8 cellular contexts compared by ENCODE assay signal in the genomic region with DNA sequence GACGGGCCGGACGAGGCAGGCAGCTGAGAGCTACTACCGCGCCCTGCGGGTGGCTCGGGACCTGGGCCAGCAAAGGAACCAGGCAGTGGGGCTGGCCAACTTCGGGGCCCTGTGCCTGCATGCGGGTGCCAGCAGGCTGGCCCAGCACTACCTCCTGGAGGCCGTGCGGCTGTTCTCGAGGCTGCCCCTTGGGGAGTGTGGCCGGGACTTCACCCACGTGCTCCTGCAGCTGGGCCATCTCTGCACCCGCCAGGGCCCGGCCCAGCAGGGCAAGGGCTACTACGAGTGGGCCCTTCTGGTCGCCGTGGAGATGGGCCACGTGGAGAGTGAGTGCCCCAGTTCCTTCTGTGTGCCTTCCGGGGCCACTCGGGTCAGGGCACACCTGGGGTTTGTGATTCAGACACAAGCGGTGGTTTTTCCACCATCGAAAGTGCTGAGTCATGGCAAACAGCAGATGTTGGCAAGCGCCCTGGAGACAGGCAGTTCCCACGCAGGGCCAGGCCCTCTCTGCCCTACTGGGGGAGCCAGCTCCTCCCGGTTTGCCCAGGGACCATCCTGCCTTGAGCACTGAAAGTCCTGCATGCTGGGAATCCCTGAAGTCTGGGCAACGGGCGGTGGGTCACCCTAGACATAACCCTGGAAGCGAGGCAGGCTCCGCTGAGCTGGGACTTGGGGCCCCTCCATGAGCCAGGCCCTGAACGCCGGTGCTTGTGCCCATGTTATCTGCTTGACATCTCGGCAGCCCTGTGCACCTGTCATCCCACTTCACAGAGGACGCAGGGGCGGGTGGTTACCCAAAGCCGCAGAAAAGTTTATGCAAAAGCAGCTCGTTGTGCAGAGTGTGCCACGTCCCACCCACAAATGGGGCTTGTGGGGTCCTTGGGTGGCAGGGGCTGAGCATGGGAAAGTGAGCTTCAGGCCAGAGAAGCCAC. TPM values are rescaled to one million over a fixed set of nuclear protein-coding genes. Genes with fewer than 3 reads are reported as not detected.
DNase-seq lines count a peak whose midpoint lies in the region; ATAC-seq and TF ChIP-seq lines count a peak whose summit lies in the region.
"Had no signal": no experiment of that assay in that cellular context is flagged by ENCODE, and none has a peak within 500 bp of the region (broad histone marks: within the 10 kb centered on the region; RNA-seq: fewer than 3 reads in every experiment).

No MANE protein-coding gene starts in this region.

- ATAC-seq in GM18861 (IDR thresholded peaks at IDR 0.05; ENCODE audit: unreplicated experiment) (peak; percentile 66), HG02943 (IDR thresholded peaks at IDR 0.05; ENCODE audit: low read depth, unreplicated experiment) (peak; percentile 75), foreskin keratinocyte (peak; percentile 91)

- peaks cover 21% of the 10 kb centered on the region for H3K36me3 ChIP-seq in OCI-LY1 (ENCODE audit: insufficient read depth, low read length)
- no peaks in the 10 kb centered on the region for H3K36me3 ChIP-seq in skeletal muscle satellite cell (ENCODE audit: insufficient read depth, low read length)

- peak overlapping the region; percentile 82 for H3K4me2 ChIP-seq in OCI-LY1 (ENCODE audit: low read length)
- H3K4me2 ChIP-seq in skeletal muscle satellite cell (ENCODE audit: low read length) = peak overlapping the region; percentile 60

- H3F3A ChIP-seq in OCI-LY1 (ENCODE audit: insufficient read depth, low read length) = no peaks in the 10 kb centered on the region

- peaks cover 14% of the 10 kb centered on the region for H3K4me1 Mint-ChIP-seq in activated T-helper 1 cell treated with anti-CD3 and anti-CD28 coated beads, Interleukin-12 subunit alpha, Interleukin-12 subunit beta, Interleukin-2, Interleukin-4 antibody, amounts not matched to agents 30 ng/mL and 10 ng/mL and 1 ng/mL, durations not matched to agents 14 hours and 24 hours and 36 hours (ENCODE audit: low read depth)

- H3K9me2 ChIP-seq in OCI-LY1 (ENCODE audit: low read depth, low read length) = no peaks in the 10 kb centered on the region

- intact Hi-C loops in activated T-helper 1 cell treated with anti-CD3 and anti-CD28 coated beads, Interleukin-12 subunit alpha, Interleukin-12 subunit beta, Interleukin-2, Interleukin-4 antibody, amounts not matched to agents 30 ng/mL and 10 ng/mL and 1 ng/mL, durations not matched to agents 14 hours and 24 hours and 36 hours (cut with micrococcal nuclease) = loop anchor here (1.0 to 2.0 kb wide), 3 partner anchors 28 to 212 kb away; partner anchors contain the start of genes ACOX3 and TRMT44

- H2AFZ ChIP-seq in OCI-LY1 (ENCODE audit: low read length) = no peak overlapping the region

- peak; percentile 56 for DNase-seq in activated T-helper 1 cell treated with anti-CD3 and anti-CD28 coated beads, Interleukin-12 subunit alpha, Interleukin-12 subunit beta, Interleukin-2, Interleukin-4 antibody, amounts not matched to agents 30 ng/mL and 10 ng/mL and 1 ng/mL, durations not matched to agents 14 hours and 24 hours and 36 hours (ENCODE audit: low spot score)
- DNase-seq in foreskin keratinocyte (peak; percentile 77 to 83), cortex of kidney (lab: John Stamatoyannopoulos, UW) (no peak)

- H3K4me3 ChIP-seq in OCI-LY1 (ENCODE audit: low read depth, low read length, poor library complexity, severe bottlenecking) (peak overlapping the region; percentile 81), skeletal muscle satellite cell (ENCODE audit: low read length) (no peak overlapping the region)

- H3K27me3 ChIP-seq in OCI-LY1 (ENCODE audit: insufficient read depth, low read length) (no peaks in the 10 kb centered on the region), foreskin keratinocyte (no peaks in the 10 kb centered on the region), skeletal muscle satellite cell (ENCODE audit: control insufficient read depth, insufficient read depth, low read length) (no peaks in the 10 kb centered on the region)

- H3K9me3 Mint-ChIP-seq in activated T-helper 1 cell treated with anti-CD3 and anti-CD28 coated beads, Interleukin-12 subunit alpha, Interleukin-12 subunit beta, Interleukin-2, Interleukin-4 antibody, amounts not matched to agents 30 ng/mL and 10 ng/mL and 1 ng/mL, durations not matched to agents 14 hours and 24 hours and 36 hours = no peaks in the 10 kb centered on the region
- H3K9me3 Mint-ChIP-seq: neural crest cell had no signal

- H3K27ac Mint-ChIP-seq in activated T-helper 1 cell treated with anti-CD3 and anti-CD28 coated beads, Interleukin-12 subunit alpha, Interleukin-12 subunit beta, Interleukin-2, Interleukin-4 antibody, amounts not matched to agents 30 ng/mL and 10 ng/mL and 1 ng/mL, durations not matched to agents 14 hours and 24 hours and 36 hours = peak overlapping the region; percentile 65

- H3K9ac ChIP-seq in OCI-LY1 (ENCODE audit: low read length) = peak overlapping the region; percentile 85
- no peak overlapping the region for H3K9ac ChIP-seq in skeletal muscle satellite cell (ENCODE audit: low read depth, low read length)

- H3K79me2 ChIP-seq in OCI-LY1 (ENCODE audit: insufficient read depth, low read length) = peaks cover 18% of the 10 kb centered on the region

- H3K4me3 Mint-ChIP-seq in activated T-helper 1 cell treated with anti-CD3 and anti-CD28 coated beads, Interleukin-12 subunit alpha, Interleukin-12 subunit beta, Interleukin-2, Interleukin-4 antibody, amounts not matched to agents 30 ng/mL and 10 ng/mL and 1 ng/mL, durations not matched to agents 14 hours and 24 hours and 36 hours = no peak overlapping the region
- H3K4me3 Mint-ChIP-seq: neural crest cell had no signal

- H3K27ac ChIP-seq in OCI-LY1 (ENCODE audit: low read depth, low read length, poor library complexity, severe bottlenecking) (peak overlapping the region; percentile 98), foreskin keratinocyte (peak overlapping the region; percentile 70)

- H4K20me1 ChIP-seq in OCI-LY1 (ENCODE audit: insufficient read depth, low read length) = no peaks in the 10 kb centered on the region

- H3K9me3 ChIP-seq in OCI-LY1 (ENCODE audit: low read length) (no peaks in the 10 kb centered on the region), skeletal muscle satellite cell (replicated peaks; ENCODE audit: low read length) (no peaks in the 10 kb centered on the region)

- H3K4me1 ChIP-seq in OCI-LY1 (ENCODE audit: insufficient read depth, low read length, severe bottlenecking) (peaks cover 36% of the 10 kb centered on the region), foreskin keratinocyte (no peaks in the 10 kb centered on the region), skeletal muscle satellite cell (ENCODE audit: control insufficient read depth, insufficient read depth, low read length) (peaks cover 15% of the 10 kb centered on the region)

- H3K27me3 Mint-ChIP-seq in activated T-helper 1 cell treated with anti-CD3 and anti-CD28 coated beads, Interleukin-12 subunit alpha, Interleukin-12 subunit beta, Interleukin-2, Interleukin-4 antibody, amounts not matched to agents 30 ng/mL and 10 ng/mL and 1 ng/mL, durations not matched to agents 14 hours and 24 hours and 36 hours (ENCODE audit: insufficient read depth) = no peaks in the 10 kb centered on the region

- TF ChIP-seq CTCF in OCI-LY1 (IDR thresholded peaks at IDR 0.05; ENCODE audit: low read length) (no peak), foreskin keratinocyte (conservative IDR thresholded peaks at IDR 0.05) (peak; percentile 36)

- H3K36me3 Mint-ChIP-seq in activated T-helper 1 cell treated with anti-CD3 and anti-CD28 coated beads, Interleukin-12 subunit alpha, Interleukin-12 subunit beta, Interleukin-2, Interleukin-4 antibody, amounts not matched to agents 30 ng/mL and 10 ng/mL and 1 ng/mL, durations not matched to agents 14 hours and 24 hours and 36 hours (ENCODE audit: low read depth) = peaks cover 22% of the 10 kb centered on the region

RNA-seq across cellular contexts. Expression of gene SH3TC1, which starts 29.5 kb away (rescaled TPM):
- 25.4 and 33.6 TPM in 2 replicates for total RNA-seq in activated T-helper 1 cell treated with anti-CD3 and anti-CD28 coated beads, Interleukin-12 subunit alpha, Interleukin-12 subunit beta, Interleukin-2, Interleukin-4 antibody, amounts not matched to agents 30 ng/mL and 10 ng/mL and 1 ng/mL, durations not matched to agents 14 hours and 24 hours and 36 hours
- 18.7 and 30.1 TPM in 2 replicates for total RNA-seq in foreskin keratinocyte
- 11.2 and 16.7 TPM in 2 replicates for polyA plus RNA-seq in foreskin keratinocyte
- 11.7 and 17.5 TPM in 2 replicates for total RNA-seq in skeletal muscle satellite cell (2012; rRNA removed)

RNA-seq across cellular contexts. Expression of gene HTRA3, which starts 41.0 kb away (rescaled TPM):
- not detected in 2 replicates for total RNA-seq in activated T-helper 1 cell treated with anti-CD3 and anti-CD28 coated beads, Interleukin-12 subunit alpha, Interleukin-12 subunit beta, Interleukin-2, Interleukin-4 antibody, amounts not matched to agents 30 ng/mL and 10 ng/mL and 1 ng/mL, durations not matched to agents 14 hours and 24 hours and 36 hours
- total RNA-seq in foreskin keratinocyte = not detected in 2 replicates
- polyA plus RNA-seq in foreskin keratinocyte = not detected in 2 replicates
- 2.2 and 3.3 TPM in 2 replicates for total RNA-seq in skeletal muscle satellite cell (2012; rRNA removed)
